In genomic region chr13:93915269-93915809, GRCh38 we compare ENCODE assay signal across 23 cellular contexts.
A peak's percentile ranks its signal among the peaks of the same experiment; 100 is the strongest.
DNase-seq lines count a peak whose midpoint lies in the region; ATAC-seq and TF ChIP-seq lines count a peak whose summit lies in the region.
"Had no signal": no experiment of that assay in that cellular context is flagged by ENCODE, and none has a peak within 500 bp of the region (broad histone marks: within the 10 kb centered on the region; RNA-seq: fewer than 3 reads in every experiment).

No MANE protein-coding gene starts in this region.

- DNase-seq in EL (peak; percentile 11), adipocyte (ENCODE audit: low read depth) (peak; percentile 74), fibroblast of mammary gland (ENCODE audit: low read depth) (peak; percentile 72), osteocyte (ENCODE audit: extremely low spot score, unreplicated experiment) (no peak), prostate gland (ENCODE audit: low spot score) (no peak)
- DNase-seq in activated naive CD8-positive, alpha-beta T cell treated with anti-CD3 and anti-CD28 coated beads for 36 hours, result no peak
- no peak for DNase-seq in effector CD8-positive, alpha-beta T cell (lab: John Stamatoyannopoulos, UW)
- DNase-seq: activated naive CD8-positive, alpha-beta T cell treated with anti-CD3 and anti-CD28 coated beads, Interleukin-2, amount 10 ng/mL, durations not matched to agents 7 days and 5 days; Calu3; effector memory CD8-positive, alpha-beta T cell; GF-D8; MM.1S; NCI-H146; NCI-H2227 treated with DMSO at 0.1 percent for 48 hours; NCI-H82; PC-9; stimulated activated CD4-positive, alpha-beta T cell treated with anti-CD3 and anti-CD28 coated beads, Interleukin-4, amount 100 ng/mL, for 1 hour had no signal

- H3K9ac ChIP-seq in adipocyte (ENCODE audit: low read length), result no peak overlapping the region

- peaks cover 18% of the 10 kb centered on the region for H3K36me3 Mint-ChIP-seq in osteocyte (ENCODE audit: unreplicated experiment)
- H3K36me3 Mint-ChIP-seq in activated naive CD8-positive, alpha-beta T cell treated with anti-CD3 and anti-CD28 coated beads for 36 hours, result no peaks in the 10 kb centered on the region
- H3K36me3 Mint-ChIP-seq: activated naive CD8-positive, alpha-beta T cell treated with anti-CD3 and anti-CD28 coated beads, Interleukin-2, amount 10 ng/mL, durations not matched to agents 7 days and 5 days had no signal

- H3K4me1 ChIP-seq in adipocyte (ENCODE audit: control insufficient read depth, insufficient read depth, low read length), result peaks cover 22% of the 10 kb centered on the region
- no peaks in the 10 kb centered on the region for H3K4me1 ChIP-seq in gastroesophageal sphincter
- no peaks in the 10 kb centered on the region for H3K4me1 ChIP-seq in prostate gland (replicated peaks)

- peaks cover 32% of the 10 kb centered on the region for H3K4me1 Mint-ChIP-seq in osteocyte (ENCODE audit: unreplicated experiment)
- no peaks in the 10 kb centered on the region for H3K4me1 Mint-ChIP-seq in activated naive CD8-positive, alpha-beta T cell treated with anti-CD3 and anti-CD28 coated beads for 36 hours
- H3K4me1 Mint-ChIP-seq: activated naive CD8-positive, alpha-beta T cell treated with anti-CD3 and anti-CD28 coated beads, Interleukin-2, amount 10 ng/mL, durations not matched to agents 7 days and 5 days; central memory CD8-positive, alpha-beta T cell had no signal

- no peaks in the 10 kb centered on the region for H3K27me3 ChIP-seq in adipocyte (replicated peaks; ENCODE audit: control insufficient read depth, insufficient read depth, low read length)
- H3K27me3 ChIP-seq in gastroesophageal sphincter, result no peaks in the 10 kb centered on the region
- H3K27me3 ChIP-seq in prostate gland (replicated peaks; ENCODE audit: insufficient read depth), result no peaks in the 10 kb centered on the region

- H3K4me3 Mint-ChIP-seq in osteocyte (ENCODE audit: unreplicated experiment), result no peak overlapping the region
- H3K4me3 Mint-ChIP-seq in activated naive CD8-positive, alpha-beta T cell treated with anti-CD3 and anti-CD28 coated beads for 36 hours, result no peak overlapping the region
- H3K4me3 Mint-ChIP-seq: activated naive CD8-positive, alpha-beta T cell treated with anti-CD3 and anti-CD28 coated beads, Interleukin-2, amount 10 ng/mL, durations not matched to agents 7 days and 5 days; activated T-helper 1 cell treated with anti-CD3 and anti-CD28 coated beads, Interleukin-12 subunit alpha, Interleukin-12 subunit beta, Interleukin-2, Interleukin-4 antibody, amounts not matched to agents 30 ng/mL and 10 ng/mL and 1 ng/mL, durations not matched to agents 14 hours and 24 hours and 36 hours; central memory CD8-positive, alpha-beta T cell; effector memory CD8-positive, alpha-beta T cell; T-helper 2 cell treated with Interferon-gamma antibody and Interleukin-4, amounts not matched to agents 5 μg/mL and 100 μg/mL, for 36 hours had no signal

- no peak for ATAC-seq in gastroesophageal sphincter
- ATAC-seq: activated CD4-positive, CD25-positive, alpha-beta regulatory T cell treated with anti-CD3 and anti-CD28 coated beads, Interleukin-2, amount 50 U/mL, for 24 hours; effector memory CD8-positive, alpha-beta T cell; left lobe of liver had no signal

- H3K36me3 ChIP-seq in adipocyte (ENCODE audit: control insufficient read depth, insufficient read depth, low read length, severe bottlenecking) (no peaks in the 10 kb centered on the region), gastroesophageal sphincter (no peaks in the 10 kb centered on the region), prostate gland (no peaks in the 10 kb centered on the region)

- TF ChIP-seq CTCF in fibroblast of mammary gland (conservative IDR thresholded peaks at IDR 0.05; ENCODE audit: control insufficient read depth, insufficient read depth, low read depth, low read length) (no peak), osteocyte (IDR thresholded peaks at IDR 0.05) (no peak), gastroesophageal sphincter (IDR thresholded peaks at IDR 0.05) (no peak), prostate gland (IDR thresholded peaks at IDR 0.05) (no peak)

- peaks cover 13% of the 10 kb centered on the region for H3K9me3 Mint-ChIP-seq in osteocyte (ENCODE audit: unreplicated experiment)
- H3K9me3 Mint-ChIP-seq in activated naive CD8-positive, alpha-beta T cell treated with anti-CD3 and anti-CD28 coated beads for 36 hours, result no peaks in the 10 kb centered on the region
- H3K9me3 Mint-ChIP-seq: activated T-helper 1 cell treated with anti-CD3 and anti-CD28 coated beads, Interleukin-12 subunit alpha, Interleukin-12 subunit beta, Interleukin-2, Interleukin-4 antibody, amounts not matched to agents 30 ng/mL and 10 ng/mL and 1 ng/mL, durations not matched to agents 14 hours and 24 hours and 36 hours; effector memory CD8-positive, alpha-beta T cell; T-helper 2 cell treated with Interferon-gamma antibody and Interleukin-4, amounts not matched to agents 5 μg/mL and 100 μg/mL, for 36 hours had no signal

- peak overlapping the region; percentile 84 for H3K27ac Mint-ChIP-seq in osteocyte (ENCODE audit: unreplicated experiment)
- H3K27ac Mint-ChIP-seq in activated naive CD8-positive, alpha-beta T cell treated with anti-CD3 and anti-CD28 coated beads for 36 hours, result no peak overlapping the region
- H3K27ac Mint-ChIP-seq: activated naive CD8-positive, alpha-beta T cell treated with anti-CD3 and anti-CD28 coated beads, Interleukin-2, amount 10 ng/mL, durations not matched to agents 7 days and 5 days; activated T-helper 1 cell treated with anti-CD3 and anti-CD28 coated beads, Interleukin-12 subunit alpha, Interleukin-12 subunit beta, Interleukin-2, Interleukin-4 antibody, amounts not matched to agents 30 ng/mL and 10 ng/mL and 1 ng/mL, durations not matched to agents 14 hours and 24 hours and 36 hours; effector memory CD8-positive, alpha-beta T cell; T-helper 2 cell treated with Interferon-gamma antibody and Interleukin-4, amounts not matched to agents 5 μg/mL and 100 μg/mL, for 36 hours had no signal

- H3K27ac ChIP-seq in gastroesophageal sphincter (peak overlapping the region in 1 of 4 donors; percentile 12), prostate gland (no peak overlapping the region)
- H3K27ac ChIP-seq: PC-9 had no signal

- no peaks in the 10 kb centered on the region for H3K27me3 Mint-ChIP-seq in osteocyte (ENCODE audit: unreplicated experiment)
- peaks cover 11% of the 10 kb centered on the region for H3K27me3 Mint-ChIP-seq in activated naive CD8-positive, alpha-beta T cell treated with anti-CD3 and anti-CD28 coated beads for 36 hours

- H3K9me3 ChIP-seq in adipocyte (ENCODE audit: control insufficient read depth, low read length) (no peaks in the 10 kb centered on the region), gastroesophageal sphincter (no peaks in the 10 kb centered on the region), prostate gland (no peaks in the 10 kb centered on the region)

- intact Hi-C loops in prostate gland (cut with DNase I), result no loop called here

- 56 to 63% methylated on average over 1 of the region's 1 CpG for WGBS in gastroesophageal sphincter (ENCODE audit: low coverage in 1 of 2), 2 donors
- 76% methylated on average over 1 of the region's 1 CpG for WGBS in prostate gland

- no peak overlapping the region for H3K4me3 ChIP-seq in adipocyte (ENCODE audit: low read length)
- H3K4me3 ChIP-seq in fibroblast of mammary gland (ENCODE audit: control insufficient read depth, low read depth, low read length), result no peak overlapping the region
- H3K4me3 ChIP-seq in gastroesophageal sphincter, result no peak overlapping the region
- H3K4me3 ChIP-seq in prostate gland, result no peak overlapping the region
- H3K4me3 ChIP-seq: PC-9 had no signal

- no peak for TF ChIP-seq EP300 in gastroesophageal sphincter (IDR thresholded peaks at IDR 0.05)

- TF ChIP-seq POLR2A in gastroesophageal sphincter (IDR thresholded peaks at IDR 0.05) (no peak), prostate gland (IDR thresholded peaks at IDR 0.05) (no peak)

Comparison
In these comparisons a context has a peak if more than half of its experiments do, and no peak if none do; other contexts are left out.
1. DNase-seq: peak in EL (single experiment), adipocyte (single experiment) and fibroblast of mammary gland (single experiment); none in osteocyte (single experiment), activated naive CD8-positive, alpha-beta T cell treated with anti-CD3 and anti-CD28 coated beads for 36 hours (single experiment), effector CD8-positive, alpha-beta T cell (single experiment) and prostate gland (single experiment).